Comparison of ENCODE assay signal across 17 cellular contexts in genomic region chr2:216796096-216796840, GRCh38.
"Had no signal": no experiment of that assay in that cellular context is flagged by ENCODE, and none has a peak within 500 bp of the region (broad histone marks: within the 10 kb centered on the region; RNA-seq: fewer than 3 reads in every experiment).

No MANE protein-coding gene starts in this region.

- H3K27ac ChIP-seq: cardiac muscle cell, colonic mucosa, epithelial cell of prostate, gastroesophageal sphincter, right atrium auricular region, VCaP had no signal

- FAIRE-seq: astrocyte had no signal

- ATAC-seq: gastroesophageal sphincter; mucosa of descending colon; natural killer cell; stimulated activated memory B cell treated with anti-CD40 and anti-IgM and Interleukin-4, amounts not matched to agents 10 μg/mL and 1 μg/mL and 100 μg/mL, for 72 hours had no signal

- H3K4me1 ChIP-seq: colonic mucosa had no signal

- H3K36me3 ChIP-seq: cardiac muscle cell, colonic mucosa, gastroesophageal sphincter, right atrium auricular region had no signal

- H3K9me3 ChIP-seq: colonic mucosa, gastroesophageal sphincter, mucosa of descending colon, right atrium auricular region had no signal

- H3K4me3 ChIP-seq: cardiac muscle cell, colonic mucosa, gastroesophageal sphincter, lung, mucosa of descending colon, right atrium auricular region had no signal

- DNase-seq: activated CD4-positive, alpha-beta memory T cell treated with anti-CD3 and anti-CD28 coated beads for 36 hours; activated gamma-delta T cell; activated naive CD8-positive, alpha-beta T cell treated with anti-CD3 and anti-CD28 coated beads, Interleukin-2, amount 10 ng/mL, durations not matched to agents 7 days and 5 days; activated T-cell treated with anti-CD3 and anti-CD28 coated beads, Interleukin-2, amount 50 U/mL, for 48 hours; colonic mucosa; effector CD8-positive, alpha-beta T cell; mucosa of descending colon; natural killer cell; T-helper 2 cell had no signal

- H3K27me3 ChIP-seq: cardiac muscle cell, colonic mucosa, gastroesophageal sphincter, right atrium auricular region had no signal
